In the genomic region with DNA sequence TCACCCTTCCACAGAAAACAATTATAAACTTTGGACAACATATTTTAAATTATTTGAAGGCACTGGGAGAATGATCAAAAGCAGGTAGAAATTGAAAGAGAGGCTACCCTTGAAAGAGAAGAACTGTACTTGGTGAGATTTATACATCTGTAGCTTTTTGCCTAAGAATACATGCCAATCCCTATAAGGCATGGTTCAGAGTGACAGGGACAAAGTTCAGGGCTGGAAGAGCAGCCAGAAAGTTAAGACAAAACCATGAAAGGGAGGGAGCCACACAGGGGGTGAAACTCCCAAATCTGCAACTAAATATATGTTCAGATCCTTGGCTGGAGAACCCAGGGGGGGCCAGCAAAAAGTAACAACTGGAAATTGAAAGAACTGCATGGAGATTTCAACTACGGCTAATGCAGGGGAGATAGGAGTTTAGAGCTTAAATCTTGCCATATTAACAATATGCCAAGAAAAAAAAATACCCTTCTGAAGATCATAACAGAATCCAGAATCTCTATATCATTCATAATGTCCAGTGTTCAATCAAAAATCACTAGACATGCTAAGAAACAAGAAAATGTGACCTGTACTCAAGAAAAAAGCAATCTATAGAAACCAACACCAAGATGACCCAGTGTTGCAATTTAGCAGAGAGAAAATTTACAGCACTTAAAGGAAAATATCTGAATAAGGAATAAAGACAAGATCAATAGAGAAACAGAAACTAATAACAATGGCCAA, we compare ENCODE assay signal across 24 cellular contexts.
"Had no signal": no experiment of that assay in that cellular context is flagged by ENCODE, and none has a peak within 500 bp of the region (broad histone marks: within the 10 kb centered on the region; RNA-seq: fewer than 3 reads in every experiment).

No MANE protein-coding gene starts in this region.

- H3K36me3 ChIP-seq: colonic mucosa, gastrocnemius medialis had no signal

- FAIRE-seq: islet of Langerhans, keratinocyte had no signal

- H3K4me3 Mint-ChIP-seq: dendritic cell treated with granulocyte-macrophage colony-stimulating factor and Interleukin-4, amounts not matched to agents 40 ng/mL and 50 ng/mL, for 4 days; mesothelial cell of epicardium had no signal

- H3K27me3 ChIP-seq: colonic mucosa, esophagus squamous epithelium, gastrocnemius medialis, heart right ventricle, left lung had no signal

- ATAC-seq: esophagus mucosa, gastrocnemius medialis, heart right ventricle, left cardiac atrium, left lung, left ventricle myocardium superior, lower lobe of right lung, mucosa of descending colon had no signal

- H3K4me3 ChIP-seq: colonic mucosa, esophagus squamous epithelium, gastrocnemius medialis, heart right ventricle, left lung, lower lobe of right lung, mucosa of descending colon had no signal

- H3K4me1 Mint-ChIP-seq: mesothelial cell of epicardium had no signal

- H3K27me3 Mint-ChIP-seq: dendritic cell treated with granulocyte-macrophage colony-stimulating factor and Interleukin-4, amounts not matched to agents 40 ng/mL and 50 ng/mL, for 4 days had no signal

- DNase-seq: colonic mucosa; cortex of kidney; effector memory CD4-positive, alpha-beta T cell; erythroblast; esophagus squamous epithelium; foreskin fibroblast; foreskin melanocyte; gastrocnemius medialis; glutamatergic neuron; head of caudate nucleus; heart right ventricle; hippocampal formation; left cardiac atrium; left lung; left ventricle myocardium superior; lower lobe of right lung; mesenchymal stem cell; mucosa of descending colon had no signal

- H3K4me1 ChIP-seq: colonic mucosa, esophagus squamous epithelium, gastrocnemius medialis, heart right ventricle, left lung, lower lobe of right lung had no signal

- H3K9me3 ChIP-seq: colonic mucosa, gastrocnemius medialis, lower lobe of right lung had no signal

- H3K27ac Mint-ChIP-seq: dendritic cell treated with granulocyte-macrophage colony-stimulating factor and Interleukin-4, amounts not matched to agents 40 ng/mL and 50 ng/mL, for 4 days; mesothelial cell of epicardium had no signal

- H3K27ac ChIP-seq: colonic mucosa, epithelial cell of prostate, esophagus squamous epithelium, gastrocnemius medialis, heart right ventricle, left lung, lower lobe of right lung had no signal
